ENCODE assay signal across 26 cellular contexts in genomic region chr2:223813329-223813728, GRCh38.
"Had no signal": no experiment of that assay in that cellular context is flagged by ENCODE, and none has a peak within 500 bp of the region (broad histone marks: within the 10 kb centered on the region; RNA-seq: fewer than 3 reads in every experiment).

No MANE protein-coding gene starts in this region.

- H3K36me3 ChIP-seq: breast epithelium, MG63, WERI-Rb-1 had no signal

- H3K27ac ChIP-seq: breast epithelium, WERI-Rb-1 had no signal

- H3K27me3 Mint-ChIP-seq: activated CD8-positive, alpha-beta T cell treated with anti-CD3 and anti-CD28 coated beads for 36 hours; activated naive CD4-positive, alpha-beta T cell treated with anti-CD3 and anti-CD28 coated beads, Interleukin-2, amount 10 ng/mL, durations not matched to agents 7 days and 5 days; activated naive CD8-positive, alpha-beta T cell treated with anti-CD3 and anti-CD28 coated beads for 36 hours; T-cell had no signal

- ATAC-seq: activated CD8-positive, alpha-beta T cell treated with anti-CD3 and anti-CD28 coated beads for 36 hours; activated T-cell treated with anti-CD3 and anti-CD28 coated beads, Interleukin-2, amount 50 U/mL, for 72 hours; PC-3; T-cell had no signal

- H3K27ac Mint-ChIP-seq: activated CD8-positive, alpha-beta T cell treated with anti-CD3 and anti-CD28 coated beads for 36 hours; activated naive CD4-positive, alpha-beta T cell treated with anti-CD3 and anti-CD28 coated beads, Interleukin-2, amount 10 ng/mL, durations not matched to agents 7 days and 5 days; activated naive CD8-positive, alpha-beta T cell treated with anti-CD3 and anti-CD28 coated beads for 36 hours; activated T-cell treated with anti-CD3 and anti-CD28 coated beads, Interleukin-2, amount 50 U/mL, for 72 hours; activated T-helper 2 cell treated with anti-CD3 and anti-CD28 coated beads, Interferon-gamma antibody, Interleukin-2, Interleukin-4, amounts not matched to agents 10 μg/mL and 5 μg/mL and 100 μg/mL, durations not matched to agents 14 hours and 24 hours and 36 hours; T-cell had no signal

- H3K9me3 Mint-ChIP-seq: activated CD8-positive, alpha-beta T cell treated with anti-CD3 and anti-CD28 coated beads for 36 hours; activated naive CD4-positive, alpha-beta T cell treated with anti-CD3 and anti-CD28 coated beads, Interleukin-2, amount 10 ng/mL, durations not matched to agents 7 days and 5 days; activated naive CD8-positive, alpha-beta T cell treated with anti-CD3 and anti-CD28 coated beads for 36 hours; activated T-cell treated with anti-CD3 and anti-CD28 coated beads, Interleukin-2, amount 50 U/mL, for 72 hours; activated T-helper 2 cell treated with anti-CD3 and anti-CD28 coated beads, Interferon-gamma antibody, Interleukin-2, Interleukin-4, amounts not matched to agents 10 μg/mL and 5 μg/mL and 100 μg/mL, durations not matched to agents 14 hours and 24 hours and 36 hours; T-cell had no signal

- H3K4me1 Mint-ChIP-seq: activated naive CD4-positive, alpha-beta T cell treated with anti-CD3 and anti-CD28 coated beads, Interleukin-2, amount 10 ng/mL, durations not matched to agents 7 days and 5 days; T-cell had no signal

- H3K9me3 ChIP-seq: breast epithelium, MG63 had no signal

- H3K27me3 ChIP-seq: breast epithelium, MG63 had no signal

- DNase-seq: activated CD4-positive, alpha-beta T cell treated with anti-CD3 and anti-CD28 coated beads for 4 hours; activated CD8-positive, alpha-beta memory T cell treated with anti-CD3 and anti-CD28 coated beads, Interleukin-2, amount 50 U/mL, for 4 hours; activated CD8-positive, alpha-beta T cell treated with anti-CD3 and anti-CD28 coated beads for 36 hours; activated gamma-delta T cell treated with Interleukin-2 at 50 U/mL for 16 hours; activated naive CD4-positive, alpha-beta T cell treated with anti-CD3 and anti-CD28 coated beads, Interleukin-2, amount 10 ng/mL, durations not matched to agents 7 days and 5 days; activated naive CD8-positive, alpha-beta T cell treated with anti-CD3 and anti-CD28 coated beads for 36 hours; activated T-cell treated with anti-CD3 and anti-CD28 coated beads, Interleukin-2, amount 50 U/mL, for 72 hours; caudate nucleus; MG63; MV-4-11; NCI-H1092 treated with DMSO at 0.1 percent for 48 hours; NCI-H1436; NCI-H1694 treated with DMSO at 0.1 percent for 48 hours; NCI-H2029 treated with DMSO at 0.1 percent for 48 hours; NCI-H510A treated with DMSO at 0.1 percent for 48 hours; NCI-H69; NK-92 treated with Interleukin-12 subunit alpha and Interleukin-12 subunit beta, amount 100 ng/mL, for 24 hours; PC-3; SHP77 treated with DMSO at 0.1 percent for 48 hours; T-cell; T-helper 2 cell; T1000; WERI-Rb-1 had no signal

- H3K4me1 ChIP-seq: breast epithelium had no signal

- H3K4me3 Mint-ChIP-seq: activated CD8-positive, alpha-beta T cell treated with anti-CD3 and anti-CD28 coated beads for 36 hours; activated naive CD4-positive, alpha-beta T cell treated with anti-CD3 and anti-CD28 coated beads, Interleukin-2, amount 10 ng/mL, durations not matched to agents 7 days and 5 days; activated naive CD8-positive, alpha-beta T cell treated with anti-CD3 and anti-CD28 coated beads for 36 hours; activated T-cell treated with anti-CD3 and anti-CD28 coated beads, Interleukin-2, amount 50 U/mL, for 72 hours; T-cell had no signal

- H3K4me3 ChIP-seq: breast epithelium, MG63 had no signal

- H3K36me3 Mint-ChIP-seq: activated naive CD4-positive, alpha-beta T cell treated with anti-CD3 and anti-CD28 coated beads, Interleukin-2, amount 10 ng/mL, durations not matched to agents 7 days and 5 days; T-cell had no signal

- FAIRE-seq: TTC549 had no signal
